ENCODE assay signal across 1 cellular context in the genomic region with DNA sequence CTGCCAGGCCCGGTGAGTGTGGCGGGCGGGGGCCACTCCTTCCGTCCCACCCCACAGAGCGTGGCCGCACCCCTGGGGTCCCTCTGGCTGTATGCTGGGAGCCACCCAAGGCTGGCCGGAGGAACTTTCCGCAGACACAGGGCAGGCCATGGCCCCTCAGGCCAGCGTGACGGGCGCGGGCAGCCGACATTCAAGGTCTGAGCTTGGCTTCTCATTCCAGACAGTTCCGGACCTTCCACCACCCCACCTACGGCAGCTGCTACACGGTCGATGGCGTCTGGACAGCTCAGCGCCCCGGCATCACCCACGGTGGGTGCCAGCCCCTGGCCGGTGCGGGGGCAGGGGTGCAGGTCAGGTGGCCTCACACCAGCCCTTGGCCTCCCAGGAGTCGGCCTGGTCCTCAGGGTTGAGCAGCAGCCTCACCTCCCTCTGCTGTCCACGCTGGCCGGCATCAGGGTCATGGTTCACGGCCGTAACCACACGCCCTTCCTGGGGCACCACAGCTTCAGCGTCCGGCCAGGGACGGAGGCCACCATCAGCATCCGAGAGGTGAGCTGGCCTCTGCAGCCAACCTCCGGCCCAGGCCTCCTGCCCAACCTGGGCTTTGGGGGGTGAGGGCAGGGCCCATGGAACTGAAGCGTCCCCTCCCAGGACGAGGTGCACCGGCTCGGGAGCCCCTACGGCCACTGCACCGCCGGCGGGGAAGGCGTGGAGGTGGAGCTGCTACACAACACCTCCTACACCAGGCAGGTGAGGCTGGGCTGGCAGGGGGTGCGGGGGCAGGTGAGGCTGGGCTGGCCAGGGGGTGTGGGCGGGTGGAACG.
TF ChIP-seq lines count a peak whose summit lies in the region.

No MANE protein-coding gene starts in this region.

TF ChIP-seq in HepG2, 621 proteins besides CTCF, POLR2A, EP300 and RAD21 (continued from another document and continues in another):
- TF ChIP-seq, protein P1, sequence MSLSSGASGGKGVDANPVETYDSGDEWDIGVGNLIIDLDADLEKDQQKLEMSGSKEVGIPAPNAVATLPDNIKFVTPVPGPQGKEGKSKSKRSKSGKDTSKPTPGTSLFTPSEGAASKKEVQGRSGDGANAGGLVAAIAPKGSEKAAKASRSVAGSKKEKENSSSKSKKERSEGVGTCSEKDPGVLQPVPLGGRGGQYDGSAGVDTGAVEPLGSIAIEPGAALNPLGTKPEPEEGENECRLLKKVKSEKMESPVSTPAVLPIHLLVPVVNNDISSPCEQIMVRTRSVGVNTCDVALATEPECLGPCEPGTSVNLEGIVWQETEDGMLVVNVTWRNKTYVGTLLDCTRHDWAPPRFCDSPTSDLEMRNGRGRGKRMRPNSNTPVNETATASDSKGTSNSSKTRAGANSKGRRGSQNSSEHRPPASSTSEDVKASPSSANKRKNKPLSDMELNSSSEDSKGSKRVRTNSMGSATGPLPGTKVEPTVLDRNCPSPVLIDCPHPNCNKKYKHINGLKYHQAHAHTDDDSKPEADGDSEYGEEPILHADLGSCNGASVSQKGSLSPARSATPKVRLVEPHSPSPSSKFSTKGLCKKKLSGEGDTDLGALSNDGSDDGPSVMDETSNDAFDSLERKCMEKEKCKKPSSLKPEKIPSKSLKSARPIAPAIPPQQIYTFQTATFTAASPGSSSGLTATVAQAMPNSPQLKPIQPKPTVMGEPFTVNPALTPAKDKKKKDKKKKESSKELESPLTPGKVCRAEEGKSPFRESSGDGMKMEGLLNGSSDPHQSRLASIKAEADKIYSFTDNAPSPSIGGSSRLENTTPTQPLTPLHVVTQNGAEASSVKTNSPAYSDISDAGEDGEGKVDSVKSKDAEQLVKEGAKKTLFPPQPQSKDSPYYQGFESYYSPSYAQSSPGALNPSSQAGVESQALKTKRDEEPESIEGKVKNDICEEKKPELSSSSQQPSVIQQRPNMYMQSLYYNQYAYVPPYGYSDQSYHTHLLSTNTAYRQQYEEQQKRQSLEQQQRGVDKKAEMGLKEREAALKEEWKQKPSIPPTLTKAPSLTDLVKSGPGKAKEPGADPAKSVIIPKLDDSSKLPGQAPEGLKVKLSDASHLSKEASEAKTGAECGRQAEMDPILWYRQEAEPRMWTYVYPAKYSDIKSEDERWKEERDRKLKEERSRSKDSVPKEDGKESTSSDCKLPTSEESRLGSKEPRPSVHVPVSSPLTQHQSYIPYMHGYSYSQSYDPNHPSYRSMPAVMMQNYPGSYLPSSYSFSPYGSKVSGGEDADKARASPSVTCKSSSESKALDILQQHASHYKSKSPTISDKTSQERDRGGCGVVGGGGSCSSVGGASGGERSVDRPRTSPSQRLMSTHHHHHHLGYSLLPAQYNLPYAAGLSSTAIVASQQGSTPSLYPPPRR (CRISPR knock-in tag; IDR thresholded peaks at IDR 0.05; ENCODE audit: borderline replicate concordance), result peak; percentile 46; the same call in 1 of the 2 replicates
- TF ChIP-seq, protein P2, sequence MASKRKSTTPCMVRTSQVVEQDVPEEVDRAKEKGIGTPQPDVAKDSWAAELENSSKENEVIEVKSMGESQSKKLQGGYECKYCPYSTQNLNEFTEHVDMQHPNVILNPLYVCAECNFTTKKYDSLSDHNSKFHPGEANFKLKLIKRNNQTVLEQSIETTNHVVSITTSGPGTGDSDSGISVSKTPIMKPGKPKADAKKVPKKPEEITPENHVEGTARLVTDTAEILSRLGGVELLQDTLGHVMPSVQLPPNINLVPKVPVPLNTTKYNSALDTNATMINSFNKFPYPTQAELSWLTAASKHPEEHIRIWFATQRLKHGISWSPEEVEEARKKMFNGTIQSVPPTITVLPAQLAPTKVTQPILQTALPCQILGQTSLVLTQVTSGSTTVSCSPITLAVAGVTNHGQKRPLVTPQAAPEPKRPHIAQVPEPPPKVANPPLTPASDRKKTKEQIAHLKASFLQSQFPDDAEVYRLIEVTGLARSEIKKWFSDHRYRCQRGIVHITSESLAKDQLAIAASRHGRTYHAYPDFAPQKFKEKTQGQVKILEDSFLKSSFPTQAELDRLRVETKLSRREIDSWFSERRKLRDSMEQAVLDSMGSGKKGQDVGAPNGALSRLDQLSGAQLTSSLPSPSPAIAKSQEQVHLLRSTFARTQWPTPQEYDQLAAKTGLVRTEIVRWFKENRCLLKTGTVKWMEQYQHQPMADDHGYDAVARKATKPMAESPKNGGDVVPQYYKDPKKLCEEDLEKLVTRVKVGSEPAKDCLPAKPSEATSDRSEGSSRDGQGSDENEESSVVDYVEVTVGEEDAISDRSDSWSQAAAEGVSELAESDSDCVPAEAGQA (IDR thresholded peaks at IDR 0.05; ENCODE audit: low read depth), result no peak
- TF ChIP-seq, protein P2 (CRISPR knock-in tag; IDR thresholded peaks at IDR 0.05; ENCODE audit: borderline replicate concordance), result no peak
- TF ChIP-seq KDM1A (CRISPR knock-in tag; IDR thresholded peaks at IDR 0.05) (peak; percentile 82), DMAP1 (CRISPR knock-in tag; IDR thresholded peaks at IDR 0.05) (0 out of 2 replicates have a peak, but pooled peaks have one; percentile 27), PPARG (CRISPR knock-in tag; conservative IDR thresholded peaks at IDR 0.05) (peak; percentile 74; the same call in 1 of the 2 replicates), ZBTB38 (CRISPR knock-in tag; IDR thresholded peaks at IDR 0.05) (peak; percentile 84), ZNF263 (CRISPR knock-in tag; IDR thresholded peaks at IDR 0.05) (0 out of 2 replicates have a peak, but pooled peaks have one; percentile 45), TEAD3 (CRISPR knock-in tag; optimal IDR thresholded peaks at IDR 0.05; ENCODE audit: borderline replicate concordance) (peak; percentile 47), ZNF160 (CRISPR knock-in tag; IDR thresholded peaks at IDR 0.05) (0 out of 2 replicates have a peak, but pooled peaks have one; percentile 41), CAMTA2 (CRISPR knock-in tag; IDR thresholded peaks at IDR 0.05; ENCODE audit: borderline replicate concordance) (0 out of 2 replicates have a peak, but pooled peaks have one; percentile 45), NFKB2 (CRISPR knock-in tag; IDR thresholded peaks at IDR 0.05; ENCODE audit: borderline replicate concordance) (peak; percentile 50; the same call in 1 of the 2 replicates), ZNF563 (CRISPR knock-in tag; IDR thresholded peaks at IDR 0.05) (0 out of 2 replicates have a peak, but pooled peaks have one; percentile 27), MTA1 (CRISPR knock-in tag; IDR thresholded peaks at IDR 0.05; ENCODE audit: borderline replicate concordance) (peak; percentile 69; the same call in 1 of the 2 replicates), KDM5B (CRISPR knock-in tag; IDR thresholded peaks at IDR 0.05; ENCODE audit: borderline replicate concordance) (peak; percentile 72; the same call in 1 of the 2 replicates), ZNF543 (CRISPR knock-in tag; IDR thresholded peaks at IDR 0.05) (0 out of 2 replicates have a peak, but pooled peaks have one; percentile 38), GATAD1 (CRISPR knock-in tag; IDR thresholded peaks at IDR 0.05) (0 out of 2 replicates have a peak, but pooled peaks have one; percentile 26), ASH2L (IDR thresholded peaks at IDR 0.05; ENCODE audit: insufficient read length, low read depth, low read length) (no peak), ZFY (CRISPR knock-in tag; IDR thresholded peaks at IDR 0.05) (peak; percentile 75), TBP (CRISPR knock-in tag; IDR thresholded peaks at IDR 0.05) (no peak), ZNF354B (CRISPR knock-in tag; IDR thresholded peaks at IDR 0.05) (no peak), HNF4G (IDR thresholded peaks at IDR 0.05; ENCODE audit: borderline replicate concordance, low read depth, low read length) (peak; percentile 11; the same call in 1 of the 2 replicates), HNF4G (CRISPR knock-in tag; IDR thresholded peaks at IDR 0.05; ENCODE audit: borderline replicate concordance, low read depth) (no peak; the same call in 1 of the 2 replicates), ZNF232 (CRISPR knock-in tag; IDR thresholded peaks at IDR 0.05; ENCODE audit: borderline replicate concordance) (0 out of 2 replicates have a peak, but pooled peaks have one; percentile 33), RFXAP (CRISPR knock-in tag; IDR thresholded peaks at IDR 0.05; ENCODE audit: borderline replicate concordance) (peak; percentile 42; the same call in 1 of the 2 replicates)
- TF ChIP-seq, protein P3, sequence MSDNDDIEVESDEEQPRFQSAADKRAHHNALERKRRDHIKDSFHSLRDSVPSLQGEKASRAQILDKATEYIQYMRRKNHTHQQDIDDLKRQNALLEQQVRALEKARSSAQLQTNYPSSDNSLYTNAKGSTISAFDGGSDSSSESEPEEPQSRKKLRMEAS (IDR thresholded peaks at IDR 0.05), result peak; percentile 76
- TF ChIP-seq, protein P4, sequence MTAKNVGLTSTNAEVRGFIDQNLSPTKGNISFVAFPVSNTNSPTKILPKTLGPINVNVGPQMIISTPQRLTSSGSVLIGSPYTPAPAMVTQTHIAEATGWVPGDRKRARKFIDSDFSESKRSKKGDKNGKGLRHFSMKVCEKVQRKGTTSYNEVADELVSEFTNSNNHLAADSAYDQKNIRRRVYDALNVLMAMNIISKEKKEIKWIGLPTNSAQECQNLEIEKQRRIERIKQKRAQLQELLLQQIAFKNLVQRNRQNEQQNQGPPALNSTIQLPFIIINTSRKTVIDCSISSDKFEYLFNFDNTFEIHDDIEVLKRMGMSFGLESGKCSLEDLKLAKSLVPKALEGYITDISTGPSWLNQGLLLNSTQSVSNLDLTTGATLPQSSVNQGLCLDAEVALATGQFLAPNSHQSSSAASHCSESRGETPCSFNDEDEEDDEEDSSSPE (CRISPR knock-in tag; IDR thresholded peaks at IDR 0.05), result 0 out of 2 replicates have a peak, but pooled peaks have one; percentile 22
- TF ChIP-seq, protein P5, sequence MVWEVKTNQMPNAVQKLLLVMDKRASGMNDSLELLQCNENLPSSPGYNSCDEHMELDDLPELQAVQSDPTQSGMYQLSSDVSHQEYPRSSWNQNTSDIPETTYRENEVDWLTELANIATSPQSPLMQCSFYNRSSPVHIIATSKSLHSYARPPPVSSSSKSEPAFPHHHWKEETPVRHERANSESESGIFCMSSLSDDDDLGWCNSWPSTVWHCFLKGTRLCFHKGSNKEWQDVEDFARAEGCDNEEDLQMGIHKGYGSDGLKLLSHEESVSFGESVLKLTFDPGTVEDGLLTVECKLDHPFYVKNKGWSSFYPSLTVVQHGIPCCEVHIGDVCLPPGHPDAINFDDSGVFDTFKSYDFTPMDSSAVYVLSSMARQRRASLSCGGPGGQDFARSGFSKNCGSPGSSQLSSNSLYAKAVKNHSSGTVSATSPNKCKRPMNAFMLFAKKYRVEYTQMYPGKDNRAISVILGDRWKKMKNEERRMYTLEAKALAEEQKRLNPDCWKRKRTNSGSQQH (CRISPR knock-in tag; IDR thresholded peaks at IDR 0.05; ENCODE audit: low read depth), result peak; percentile 81; the same call in 1 of the 2 replicates
- TF ChIP-seq, protein P6, sequence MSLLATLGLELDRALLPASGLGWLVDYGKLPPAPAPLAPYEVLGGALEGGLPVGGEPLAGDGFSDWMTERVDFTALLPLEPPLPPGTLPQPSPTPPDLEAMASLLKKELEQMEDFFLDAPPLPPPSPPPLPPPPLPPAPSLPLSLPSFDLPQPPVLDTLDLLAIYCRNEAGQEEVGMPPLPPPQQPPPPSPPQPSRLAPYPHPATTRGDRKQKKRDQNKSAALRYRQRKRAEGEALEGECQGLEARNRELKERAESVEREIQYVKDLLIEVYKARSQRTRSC (CRISPR knock-in tag; IDR thresholded peaks at IDR 0.05; ENCODE audit: low read depth), result 0 out of 2 replicates have a peak, but pooled peaks have one; percentile 57
- TF ChIP-seq, protein P7, sequence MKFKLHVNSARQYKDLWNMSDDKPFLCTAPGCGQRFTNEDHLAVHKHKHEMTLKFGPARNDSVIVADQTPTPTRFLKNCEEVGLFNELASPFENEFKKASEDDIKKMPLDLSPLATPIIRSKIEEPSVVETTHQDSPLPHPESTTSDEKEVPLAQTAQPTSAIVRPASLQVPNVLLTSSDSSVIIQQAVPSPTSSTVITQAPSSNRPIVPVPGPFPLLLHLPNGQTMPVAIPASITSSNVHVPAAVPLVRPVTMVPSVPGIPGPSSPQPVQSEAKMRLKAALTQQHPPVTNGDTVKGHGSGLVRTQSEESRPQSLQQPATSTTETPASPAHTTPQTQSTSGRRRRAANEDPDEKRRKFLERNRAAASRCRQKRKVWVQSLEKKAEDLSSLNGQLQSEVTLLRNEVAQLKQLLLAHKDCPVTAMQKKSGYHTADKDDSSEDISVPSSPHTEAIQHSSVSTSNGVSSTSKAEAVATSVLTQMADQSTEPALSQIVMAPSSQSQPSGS (CRISPR knock-in tag; IDR thresholded peaks at IDR 0.05), result peak; percentile 47; the same call in 1 of the 2 replicates
- TF ChIP-seq, protein P8, sequence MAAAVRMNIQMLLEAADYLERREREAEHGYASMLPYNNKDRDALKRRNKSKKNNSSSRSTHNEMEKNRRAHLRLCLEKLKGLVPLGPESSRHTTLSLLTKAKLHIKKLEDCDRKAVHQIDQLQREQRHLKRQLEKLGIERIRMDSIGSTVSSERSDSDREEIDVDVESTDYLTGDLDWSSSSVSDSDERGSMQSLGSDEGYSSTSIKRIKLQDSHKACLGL (CRISPR knock-in tag; IDR thresholded peaks at IDR 0.05), result peak; percentile 69
- TF ChIP-seq, protein P9, sequence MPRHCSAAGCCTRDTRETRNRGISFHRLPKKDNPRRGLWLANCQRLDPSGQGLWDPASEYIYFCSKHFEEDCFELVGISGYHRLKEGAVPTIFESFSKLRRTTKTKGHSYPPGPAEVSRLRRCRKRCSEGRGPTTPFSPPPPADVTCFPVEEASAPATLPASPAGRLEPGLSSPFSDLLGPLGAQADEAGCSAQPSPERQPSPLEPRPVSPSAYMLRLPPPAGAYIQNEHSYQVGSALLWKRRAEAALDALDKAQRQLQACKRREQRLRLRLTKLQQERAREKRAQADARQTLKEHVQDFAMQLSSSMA (CRISPR knock-in tag; IDR thresholded peaks at IDR 0.05), result 0 out of 2 replicates have a peak, but pooled peaks have one; percentile 50
- TF ChIP-seq, protein P10, sequence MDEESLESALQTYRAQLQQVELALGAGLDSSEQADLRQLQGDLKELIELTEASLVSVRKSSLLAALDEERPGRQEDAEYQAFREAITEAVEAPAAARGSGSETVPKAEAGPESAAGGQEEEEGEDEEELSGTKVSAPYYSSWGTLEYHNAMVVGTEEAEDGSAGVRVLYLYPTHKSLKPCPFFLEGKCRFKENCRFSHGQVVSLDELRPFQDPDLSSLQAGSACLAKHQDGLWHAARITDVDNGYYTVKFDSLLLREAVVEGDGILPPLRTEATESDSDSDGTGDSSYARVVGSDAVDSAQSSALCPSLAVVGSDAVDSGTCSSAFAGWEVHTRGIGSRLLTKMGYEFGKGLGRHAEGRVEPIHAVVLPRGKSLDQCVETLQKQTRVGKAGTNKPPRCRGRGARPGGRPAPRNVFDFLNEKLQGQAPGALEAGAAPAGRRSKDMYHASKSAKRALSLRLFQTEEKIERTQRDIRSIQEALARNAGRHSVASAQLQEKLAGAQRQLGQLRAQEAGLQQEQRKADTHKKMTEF (CRISPR knock-in tag; IDR thresholded peaks at IDR 0.05), result peak; percentile 64; the same call in 1 of the 2 replicates
